Comparison of ENCODE assay signal across 9 cellular contexts in the genomic region with DNA sequence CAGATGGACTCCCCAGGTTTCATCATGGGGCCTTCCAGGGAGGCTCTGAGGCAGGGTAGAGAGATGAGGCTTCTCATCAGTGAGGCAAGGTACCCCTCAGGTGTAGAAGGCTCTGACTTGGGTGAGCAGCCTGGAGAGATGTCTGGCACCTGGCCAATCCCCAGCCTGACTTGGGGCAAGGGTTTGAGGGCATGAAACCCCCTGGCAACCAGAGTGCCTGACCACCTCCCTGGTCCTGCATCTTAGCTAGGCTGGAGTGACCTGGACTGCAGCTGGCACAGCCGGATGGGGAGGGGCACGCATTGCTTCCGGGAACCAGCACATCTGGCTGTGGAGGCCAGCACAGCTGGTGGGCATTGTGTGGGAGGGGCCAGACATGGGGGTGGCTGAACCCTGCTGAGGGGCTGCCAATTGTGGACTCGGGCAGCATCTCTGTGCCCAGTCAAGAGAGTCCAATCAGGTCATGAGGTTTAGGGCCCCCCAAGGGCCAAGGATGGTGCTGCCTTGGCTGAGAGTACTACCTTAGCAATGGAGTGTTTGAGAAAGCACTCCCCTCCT. TPM values are rescaled to one million over a fixed set of nuclear protein-coding genes. Genes with fewer than 3 reads are reported as not detected.
DNase-seq lines count a peak whose midpoint lies in the region; ATAC-seq and TF ChIP-seq lines count a peak whose summit lies in the region.
"Had no signal": no experiment of that assay in that cellular context is flagged by ENCODE, and none has a peak within 500 bp of the region (broad histone marks: within the 10 kb centered on the region; RNA-seq: fewer than 3 reads in every experiment).

No MANE protein-coding gene starts in this region.

- ATAC-seq in activated T-cell treated with anti-CD3 and anti-CD28 coated beads, Interleukin-2, amount 50 U/mL, for 4 hours: no peak
- no peak for ATAC-seq in GM21529 (IDR thresholded peaks at IDR 0.05; ENCODE audit: unreplicated experiment)

- no peak overlapping the region for H4K5ac ChIP-seq in mesendoderm (ENCODE audit: low read length)

- no peaks in the 10 kb centered on the region for H3K36me3 ChIP-seq in mesendoderm (ENCODE audit: control insufficient read depth, insufficient read depth, low read length)
- H3K36me3 ChIP-seq in urinary bladder (ENCODE audit: insufficient read depth): no peaks in the 10 kb centered on the region

- peak overlapping the region; percentile 40 for H3K4me2 ChIP-seq in mesendoderm (ENCODE audit: low read length)

- no peaks in the 10 kb centered on the region for H3K27me3 ChIP-seq in mesendoderm (ENCODE audit: insufficient read depth, low read length, poor library complexity)

- H3K4ac ChIP-seq in mesendoderm (ENCODE audit: low read depth, low read length): peak overlapping the region; percentile 44

- H3K9me3 Mint-ChIP-seq in activated T-cell treated with anti-CD3 and anti-CD28 coated beads, Interleukin-2, amount 50 U/mL, for 4 hours: no peaks in the 10 kb centered on the region

- no peak overlapping the region for H4K8ac ChIP-seq in mesendoderm (ENCODE audit: low read depth, low read length)

- H2AK5ac ChIP-seq in mesendoderm (ENCODE audit: low read length): no peak overlapping the region

- H3K27ac ChIP-seq in mesendoderm (ENCODE audit: low read depth, low read length) (no peak overlapping the region), urinary bladder (ENCODE audit: low read depth) (peak overlapping the region; percentile 86)

- H3K4me1 ChIP-seq in mesendoderm (ENCODE audit: control insufficient read depth, low read depth, low read length) (peaks cover 18% of the 10 kb centered on the region), urinary bladder (ENCODE audit: insufficient read depth) (no peaks in the 10 kb centered on the region)

- peaks cover 2% of the 10 kb centered on the region for H3K79me1 ChIP-seq in mesendoderm (ENCODE audit: low read length)

- H3K4me3 Mint-ChIP-seq in activated T-cell treated with anti-CD3 and anti-CD28 coated beads, Interleukin-2, amount 50 U/mL, for 4 hours: peak overlapping the region; percentile 59

- TF ChIP-seq CTCF in choroid plexus epithelial cell (conservative IDR thresholded peaks at IDR 0.05; ENCODE audit: low read depth, low read length): no peak

- H3K36me3 Mint-ChIP-seq in activated T-cell treated with anti-CD3 and anti-CD28 coated beads, Interleukin-2, amount 50 U/mL, for 4 hours (ENCODE audit: insufficient read depth): no peaks in the 10 kb centered on the region

- H2BK120ac ChIP-seq in mesendoderm (ENCODE audit: low read depth, low read length): no peak overlapping the region

- no peak overlapping the region for H2BK5ac ChIP-seq in mesendoderm (ENCODE audit: low read length)

- DNase-seq in activated T-cell treated with anti-CD3 and anti-CD28 coated beads, Interleukin-2, amount 50 U/mL, for 4 hours: peak; percentile 5
- DNase-seq in activated T-cell treated with anti-CD3 and anti-CD28 coated beads for 4 hours (no peak), choroid plexus epithelial cell (ENCODE audit: low read depth) (no peak), mesendoderm (peak; percentile 28), NCI-H1048 (lab: John Stamatoyannopoulos, UW) (no peak), COLO829 (ENCODE audit: low spot score) (no peak)

- WGBS in mesendoderm (ENCODE audit: extremely low coverage, insufficient coverage, low lambda C conversion rate): no CpG with 5 or more reads among the region's 4 CpGs
- WGBS in urinary bladder: 34% methylated on average over 4 of the region's 4 CpGs

- H3K18ac ChIP-seq in mesendoderm (ENCODE audit: low read length): peak overlapping the region; percentile 71

- H3K56ac ChIP-seq in mesendoderm (ENCODE audit: low read length): peak overlapping the region; percentile 92

- H3K27me3 Mint-ChIP-seq in activated T-cell treated with anti-CD3 and anti-CD28 coated beads, Interleukin-2, amount 50 U/mL, for 4 hours (ENCODE audit: low read depth): no peaks in the 10 kb centered on the region

- no peak overlapping the region for H2BK15ac ChIP-seq in mesendoderm (replicated peaks; ENCODE audit: low read depth)

- H3K23ac ChIP-seq in mesendoderm (ENCODE audit: low read length): no peak overlapping the region

- peak overlapping the region; percentile 84 for H3K9ac ChIP-seq in mesendoderm (ENCODE audit: low read length)

- no peaks in the 10 kb centered on the region for H3K79me2 ChIP-seq in mesendoderm (ENCODE audit: control insufficient read depth, insufficient read depth, low read length)

- H3K4me1 Mint-ChIP-seq in activated T-cell treated with anti-CD3 and anti-CD28 coated beads, Interleukin-2, amount 50 U/mL, for 4 hours (ENCODE audit: low read depth): peaks cover 12% of the 10 kb centered on the region

- H3K4me3 ChIP-seq in choroid plexus epithelial cell (ENCODE audit: low read depth, low read length) (peak overlapping the region; percentile 83), mesendoderm (ENCODE audit: low read length) (no peak overlapping the region), urinary bladder (ENCODE audit: low read depth, low read length) (peak overlapping the region; percentile 80)

RNA-seq across cellular contexts. Expression of a gene that starts 1.9 kb away (rescaled TPM):
- total RNA-seq in activated T-cell treated with anti-CD3 and anti-CD28 coated beads, Interleukin-2, amount 50 U/mL, for 4 hours: under 1 TPM; 0.26 to 0.79 (median 0.56) TPM
- polyA plus RNA-seq in mesendoderm (2013, experiment 1 of 2): 1.2 TPM
- 1.2 TPM for polyA plus RNA-seq in mesendoderm (2013, experiment 2 of 2)
- total RNA-seq in urinary bladder: 17.1 TPM
- polyA plus RNA-seq in urinary bladder: 48.2 TPM

RNA-seq across cellular contexts. Expression of a gene that starts 29.9 kb away (rescaled TPM):
- total RNA-seq in activated T-cell treated with anti-CD3 and anti-CD28 coated beads, Interleukin-2, amount 50 U/mL, for 4 hours: not detected
- not detected for polyA plus RNA-seq in mesendoderm (2013, experiment 1 of 2)
- polyA plus RNA-seq in mesendoderm (2013, experiment 2 of 2): not detected
- total RNA-seq in urinary bladder: 3.5 TPM
- polyA plus RNA-seq in urinary bladder: 0.06 TPM
- total RNA-seq: renal cortical epithelial cell had no signal

RNA-seq across cellular contexts. Expression of a gene that starts 47.2 kb away (rescaled TPM):
- total RNA-seq in activated T-cell treated with anti-CD3 and anti-CD28 coated beads, Interleukin-2, amount 50 U/mL, for 4 hours: not detected
- polyA plus RNA-seq in mesendoderm (2013, experiment 1 of 2): not detected
- not detected for polyA plus RNA-seq in mesendoderm (2013, experiment 2 of 2)
- total RNA-seq in urinary bladder: 0.69 TPM
- 0.08 TPM for polyA plus RNA-seq in urinary bladder
- total RNA-seq: renal cortical epithelial cell had no signal

RNA-seq across cellular contexts. Expression of a gene that starts 54.9 kb away (rescaled TPM):
- total RNA-seq in activated T-cell treated with anti-CD3 and anti-CD28 coated beads, Interleukin-2, amount 50 U/mL, for 4 hours: 10 to 100 TPM; 44.2 to 48.1 (median 46.7) TPM
- polyA plus RNA-seq in mesendoderm (2013, experiment 1 of 2): 30.9 TPM
- 31.8 TPM for polyA plus RNA-seq in mesendoderm (2013, experiment 2 of 2)
- total RNA-seq in urinary bladder: 367 TPM
- polyA plus RNA-seq in urinary bladder: 19.9 TPM

Comparison
In these comparisons a context has a peak if more than half of its experiments do, and no peak if none do; other contexts are left out.
1. DNase-seq: peak in activated T-cell treated with anti-CD3 and anti-CD28 coated beads, Interleukin-2, amount 50 U/mL, for 4 hours (single experiment) and mesendoderm (single experiment); none in activated T-cell treated with anti-CD3 and anti-CD28 coated beads for 4 hours (single experiment), choroid plexus epithelial cell (single experiment), NCI-H1048 (single experiment) and COLO829 (single experiment).
2. RNA of a gene that starts 1.9 kb away (total RNA-seq): 17.1 TPM in urinary bladder (single experiment); 0.26 to 0.79 TPM in activated T-cell treated with anti-CD3 and anti-CD28 coated beads, Interleukin-2, amount 50 U/mL, for 4 hours; every median in the first group is over 10 times any median in the second.